Comparison of ENCODE assay signal across 14 cellular contexts in genomic region chr2:170227467-170228075, GRCh38. TPM values are rescaled to one million over a fixed set of nuclear protein-coding genes. Genes with fewer than 3 reads are reported as not detected.
DNase-seq lines count a peak whose midpoint lies in the region; ATAC-seq, FAIRE-seq and TF ChIP-seq lines count a peak whose summit lies in the region.
"Had no signal": no experiment of that assay in that cellular context is flagged by ENCODE, and none has a peak within 500 bp of the region (broad histone marks: within the 10 kb centered on the region; RNA-seq: fewer than 3 reads in every experiment).

No MANE protein-coding gene starts in this region.

- H4K8ac ChIP-seq in H1 (ENCODE audit: extremely low read depth, insufficient read depth, low read length), result no peak overlapping the region

- no peak for TF ChIP-seq CTCF in H1 (IDR thresholded peaks at IDR 0.05; ENCODE audit: control extremely low read depth in 1 of 3, insufficient read depth in 1 of 3, low read depth in 1 of 3, low read length in 3 of 3)
- no peak for TF ChIP-seq CTCF in RWPE1 (conservative IDR thresholded peaks at IDR 0.05; ENCODE audit: low read depth)

- peak; percentile 74 for ATAC-seq in GM19025 (IDR thresholded peaks at IDR 0.05; ENCODE audit: low read depth, unreplicated experiment)
- peak; percentile 86 for ATAC-seq in GM21717 (IDR thresholded peaks at IDR 0.05; ENCODE audit: unreplicated experiment)
- ATAC-seq in HG03108 (IDR thresholded peaks at IDR 0.05; ENCODE audit: unreplicated experiment), result peak; percentile 65
- ATAC-seq: Panc1 had no signal

- DNase-seq in H1 (ENCODE audit: low read depth in 1 of 2, low spot score in 2 of 2) (no peak), RWPE1 (ENCODE audit: low spot score) (no peak), HAP-1 (ENCODE audit: low spot score in 2 of 2) (no peak)
- DNase-seq in activated naive CD4-positive, alpha-beta T cell treated with anti-CD3 and anti-CD28 coated beads, Interleukin-2, amount 50 U/mL, for 16 hours, result no peak
- no peak for DNase-seq in activated T-helper 1 cell treated with anti-CD3 and anti-CD28 coated beads, Interleukin-12 subunit alpha, Interleukin-12 subunit beta, Interleukin-2, Interleukin-4 antibody, amounts not matched to agents 30 ng/mL and 10 ng/mL and 1 ng/mL, durations not matched to agents 14 hours and 24 hours and 36 hours (ENCODE audit: low spot score)
- DNase-seq: activated CD8-positive, alpha-beta memory T cell treated with anti-CD3 and anti-CD28 coated beads for 24 hours; activated naive CD8-positive, alpha-beta T cell treated with anti-CD3 and anti-CD28 coated beads, Interleukin-2, amount 10 ng/mL, durations not matched to agents 7 days and 5 days; stimulated activated CD4-positive, alpha-beta T cell treated with anti-CD3 and anti-CD28 coated beads, Interleukin-4, amount 100 ng/mL, for 4 hours had no signal

- H3K36me3 ChIP-seq in H1 (ENCODE audit: control insufficient read depth in 2 of 4, insufficient read depth in 4 of 4, low read length in 3 of 4) (no peaks in the 10 kb centered on the region), HAP-1 (replicated peaks) (no peaks in the 10 kb centered on the region)

- H3K36me3 Mint-ChIP-seq in activated T-helper 1 cell treated with anti-CD3 and anti-CD28 coated beads, Interleukin-12 subunit alpha, Interleukin-12 subunit beta, Interleukin-2, Interleukin-4 antibody, amounts not matched to agents 30 ng/mL and 10 ng/mL and 1 ng/mL, durations not matched to agents 14 hours and 24 hours and 36 hours (ENCODE audit: low read depth), result no peaks in the 10 kb centered on the region
- H3K36me3 Mint-ChIP-seq: activated naive CD8-positive, alpha-beta T cell treated with anti-CD3 and anti-CD28 coated beads, Interleukin-2, amount 10 ng/mL, durations not matched to agents 7 days and 5 days; CD14-positive monocyte had no signal

- H4K5ac ChIP-seq in H1 (ENCODE audit: insufficient read length, low read depth, low read length), result no peak overlapping the region

- no peaks in the 10 kb centered on the region for H3K79me2 ChIP-seq in H1 (ENCODE audit: control insufficient read depth in 1 of 2, insufficient read depth in 2 of 2, low read length in 2 of 2)

- no peak overlapping the region for H2BK12ac ChIP-seq in H1 (ENCODE audit: low read depth, low read length)

- H3K23me2 ChIP-seq in H1 (ENCODE audit: low read depth, low read length), result no peaks in the 10 kb centered on the region

- H2BK20ac ChIP-seq in H1 (ENCODE audit: low read length), result no peak overlapping the region

- no peak overlapping the region for H3K4me3 Mint-ChIP-seq in activated T-helper 1 cell treated with anti-CD3 and anti-CD28 coated beads, Interleukin-12 subunit alpha, Interleukin-12 subunit beta, Interleukin-2, Interleukin-4 antibody, amounts not matched to agents 30 ng/mL and 10 ng/mL and 1 ng/mL, durations not matched to agents 14 hours and 24 hours and 36 hours
- H3K4me3 Mint-ChIP-seq: activated naive CD8-positive, alpha-beta T cell treated with anti-CD3 and anti-CD28 coated beads, Interleukin-2, amount 10 ng/mL, durations not matched to agents 7 days and 5 days; CD14-positive monocyte; T-helper 2 cell treated with Interferon-gamma antibody and Interleukin-4, amounts not matched to agents 5 μg/mL and 100 μg/mL, for 36 hours had no signal

- no peak for TF ChIP-seq RAD21 in H1 (IDR thresholded peaks at IDR 0.05 in 1 of 2, conservative IDR thresholded peaks at IDR 0.05 in 1 of 2; ENCODE audit: low read depth in 2 of 2, low read length in 2 of 2)

- H3K56ac ChIP-seq in H1 (replicated peaks; ENCODE audit: insufficient read length, low read depth, low read length), result no peak overlapping the region

- no peak overlapping the region for H2AK5ac ChIP-seq in H1 (ENCODE audit: low read depth, low read length)

- CTCF ChIA-PET in H1 (lab: Charles Lee; ENCODE audit: partially characterized antibody) (interaction anchor here (1.0 to 1.2 kb wide), 2 partner anchors 8 to 174 kb away, joined by 4 read pairs; no protein-coding TSS in a partner anchor), RWPE1 (lab: Yijun Ruan, JAX) (no interaction called here)

- no peak overlapping the region for H2BK120ac ChIP-seq in H1 (replicated peaks; ENCODE audit: low read depth, low read length)

- 94% methylated on average over 5 of the region's 5 CpGs; no CpG with 5 or more reads in 1 of the 2 experiments for WGBS in H1 (ENCODE audit: extremely low coverage in 1 of 2, insufficient coverage in 1 of 2, insufficient read length in 1 of 2, insufficient replicate concordance in 2 of 2, low coverage in 1 of 2, low lambda C conversion rate in 2 of 2, missing lambda C conversion rate in 1 of 2), 2 experiments

- no peak overlapping the region for H3K4ac ChIP-seq in H1 (replicated peaks; ENCODE audit: insufficient read length, low read depth, low read length)

- no peak for TF ChIP-seq EP300 in H1 (IDR thresholded peaks at IDR 0.05; ENCODE audit: borderline replicate concordance in 1 of 2, low read depth in 2 of 2, low read length in 2 of 2)

- no peak overlapping the region for H2BK15ac ChIP-seq in H1 (ENCODE audit: low read length)

- H3K79me1 ChIP-seq in H1 (ENCODE audit: low read depth, low read length), result no peaks in the 10 kb centered on the region

- no peaks in the 10 kb centered on the region for H3K9me3 Mint-ChIP-seq in activated T-helper 1 cell treated with anti-CD3 and anti-CD28 coated beads, Interleukin-12 subunit alpha, Interleukin-12 subunit beta, Interleukin-2, Interleukin-4 antibody, amounts not matched to agents 30 ng/mL and 10 ng/mL and 1 ng/mL, durations not matched to agents 14 hours and 24 hours and 36 hours
- H3K9me3 Mint-ChIP-seq: activated naive CD8-positive, alpha-beta T cell treated with anti-CD3 and anti-CD28 coated beads, Interleukin-2, amount 10 ng/mL, durations not matched to agents 7 days and 5 days; CD14-positive monocyte; T-helper 2 cell treated with Interferon-gamma antibody and Interleukin-4, amounts not matched to agents 5 μg/mL and 100 μg/mL, for 36 hours had no signal

- H3K9ac ChIP-seq in H1 (replicated peaks in 1 of 4; ENCODE audit: extremely low read depth in 1 of 4, low read depth in 3 of 4, low read length in 3 of 4), result no peak overlapping the region

- H3K27me3 ChIP-seq in H1 (replicated peaks in 1 of 4; ENCODE audit: control insufficient read depth in 3 of 4, extremely low read depth in 1 of 4, insufficient read depth in 3 of 4, low read length in 3 of 4), result no peaks in the 10 kb centered on the region
- no peaks in the 10 kb centered on the region for H3K27me3 ChIP-seq in HAP-1 (ENCODE audit: low read depth)

- intact Hi-C loops in activated T-helper 1 cell treated with anti-CD3 and anti-CD28 coated beads, Interleukin-12 subunit alpha, Interleukin-12 subunit beta, Interleukin-2, Interleukin-4 antibody, amounts not matched to agents 30 ng/mL and 10 ng/mL and 1 ng/mL, durations not matched to agents 14 hours and 24 hours and 36 hours (cut with micrococcal nuclease), result no loop called here

- in situ Hi-C loops in HAP-1 (cut with MboI; ENCODE audit: low sequenced_read_pairs), result no loop called here

- no peaks in the 10 kb centered on the region for H3K4me1 Mint-ChIP-seq in activated T-helper 1 cell treated with anti-CD3 and anti-CD28 coated beads, Interleukin-12 subunit alpha, Interleukin-12 subunit beta, Interleukin-2, Interleukin-4 antibody, amounts not matched to agents 30 ng/mL and 10 ng/mL and 1 ng/mL, durations not matched to agents 14 hours and 24 hours and 36 hours (ENCODE audit: low read depth)
- H3K4me1 Mint-ChIP-seq: CD14-positive monocyte had no signal

- no peak overlapping the region for H3K4me3 ChIP-seq in H1 (ENCODE audit: extremely low read depth in 1 of 4, insufficient read depth in 2 of 4, low read depth in 3 of 4, low read length in 4 of 4)
- H3K4me3 ChIP-seq in HAP-1, result no peak overlapping the region

- H3K23ac ChIP-seq in H1 (ENCODE audit: insufficient read length), result no peak overlapping the region

- no peak for TF ChIP-seq POLR2A in H1 (IDR thresholded peaks at IDR 0.05; ENCODE audit: control extremely low read depth in 1 of 2, low read depth in 2 of 2, low read length in 2 of 2)

- no peaks in the 10 kb centered on the region for H3K9me3 ChIP-seq in H1 (ENCODE audit: insufficient read depth in 2 of 2, low read depth in 1 of 2, low read length in 1 of 2)
- no peaks in the 10 kb centered on the region for H3K9me3 ChIP-seq in HAP-1

- POLR2A ChIA-PET in H1 (lab: Charles Lee; ENCODE audit: partially characterized antibody), result no interaction called here
- POLR2A ChIA-PET in RWPE1 (lab: Yijun Ruan, JAX; ENCODE audit: low non-redundant PET), result no interaction called here

- H3K27me3 Mint-ChIP-seq in activated T-helper 1 cell treated with anti-CD3 and anti-CD28 coated beads, Interleukin-12 subunit alpha, Interleukin-12 subunit beta, Interleukin-2, Interleukin-4 antibody, amounts not matched to agents 30 ng/mL and 10 ng/mL and 1 ng/mL, durations not matched to agents 14 hours and 24 hours and 36 hours (ENCODE audit: insufficient read depth), result peaks cover 7% of the 10 kb centered on the region

- peak overlapping the region; percentile 17; the same call in 1 of the 2 replicates for H2AFZ ChIP-seq in H1 (ENCODE audit: low read length)

- H3K14ac ChIP-seq in H1 (ENCODE audit: insufficient read length), result no peak overlapping the region

- H3K27ac ChIP-seq in H1 (ENCODE audit: low read depth, low read length), result no peak overlapping the region
- H3K27ac ChIP-seq in RWPE1, result no peak overlapping the region

- no peak overlapping the region for H3K18ac ChIP-seq in H1 (ENCODE audit: extremely low read depth, low read length)

- no peak overlapping the region for H3K27ac Mint-ChIP-seq in activated T-helper 1 cell treated with anti-CD3 and anti-CD28 coated beads, Interleukin-12 subunit alpha, Interleukin-12 subunit beta, Interleukin-2, Interleukin-4 antibody, amounts not matched to agents 30 ng/mL and 10 ng/mL and 1 ng/mL, durations not matched to agents 14 hours and 24 hours and 36 hours
- H3K27ac Mint-ChIP-seq: activated naive CD8-positive, alpha-beta T cell treated with anti-CD3 and anti-CD28 coated beads, Interleukin-2, amount 10 ng/mL, durations not matched to agents 7 days and 5 days; CD14-positive monocyte; T-helper 2 cell treated with Interferon-gamma antibody and Interleukin-4, amounts not matched to agents 5 μg/mL and 100 μg/mL, for 36 hours had no signal

- no peak overlapping the region for H2BK5ac ChIP-seq in H1 (ENCODE audit: low read depth, low read length)

- no peak overlapping the region for H3K4me2 ChIP-seq in H1 (ENCODE audit: insufficient read depth in 1 of 2, low read depth in 2 of 2, low read length in 2 of 2)

- no peak overlapping the region for H4K91ac ChIP-seq in H1 (replicated peaks; ENCODE audit: insufficient read length, low read length)

- peaks cover 0 to 4% (median 1%) of the 10 kb centered on the region in 4 experiments; a peak in 2 of 7 replicates for H3K4me1 ChIP-seq in H1 (replicated peaks in 1 of 4; ENCODE audit: control insufficient read depth in 3 of 4, insufficient read depth in 4 of 4, low read length in 3 of 4)
- no peaks in the 10 kb centered on the region; the same call in 1 of the 2 replicates for H3K4me1 ChIP-seq in HAP-1

- FAIRE-seq in H1 (lab: Jason Lieb, UNC), result no peak

- no peaks in the 10 kb centered on the region for H4K20me1 ChIP-seq in H1 (replicated peaks in 1 of 2; ENCODE audit: control insufficient read depth in 1 of 2, insufficient read depth in 2 of 2, low read length in 2 of 2)

RNA-seq across cellular contexts. Expression of gene MYO3B, which starts 49.6 kb away (rescaled TPM):
- 0.19 and 0.27 TPM in 2 replicates for total RNA-seq in H1 (2021; fragmentation: NEBNext Ultra II Directional; extraction: Animal tissue kit (Norgen Biotek cat#: 25700))
- 0.11 and 0.17 TPM in 2 replicates for polyA plus RNA-seq in H1 (2011; rRNA removed)
- polyA plus RNA-seq in H1 (2011; cell fraction: cytosol; rRNA removed), result 0.16 TPM
- polyA plus RNA-seq in H1 (2011; cell fraction: nucleus; rRNA removed), result 0.19 TPM
- polyA plus RNA-seq in H1 (2012, experiment 1 of 2), result 0.13 to 0.29 TPM (median 0.17 TPM) in 4 replicates
- polyA plus RNA-seq in H1 (2012, experiment 2 of 2), result not detected
- 0.12 TPM for polyA plus RNA-seq in H1 (2013, experiment 1 of 2)
- 0.15 TPM for polyA plus RNA-seq in H1 (2013, experiment 2 of 2)
- polyA minus RNA-seq in H1 (2011; rRNA and poly(A)+ RNA removed), result 0.98 and 1.4 TPM in 2 replicates
- polyA minus RNA-seq in H1 (2011; cell fraction: cytosol; rRNA and poly(A)+ RNA removed), result 0.22 TPM
- 1.2 TPM for polyA minus RNA-seq in H1 (2011; cell fraction: nucleus; rRNA and poly(A)+ RNA removed)
- 0.57 and 0.78 TPM in 2 replicates for total RNA-seq in activated T-helper 1 cell treated with anti-CD3 and anti-CD28 coated beads, Interleukin-12 subunit alpha, Interleukin-12 subunit beta, Interleukin-2, Interleukin-4 antibody, amounts not matched to agents 30 ng/mL and 10 ng/mL and 1 ng/mL, durations not matched to agents 14 hours and 24 hours and 36 hours
- polyA plus RNA-seq: CD14-positive monocyte had no signal
